1 cellular context compared by ENCODE assay signal in the genomic region with DNA sequence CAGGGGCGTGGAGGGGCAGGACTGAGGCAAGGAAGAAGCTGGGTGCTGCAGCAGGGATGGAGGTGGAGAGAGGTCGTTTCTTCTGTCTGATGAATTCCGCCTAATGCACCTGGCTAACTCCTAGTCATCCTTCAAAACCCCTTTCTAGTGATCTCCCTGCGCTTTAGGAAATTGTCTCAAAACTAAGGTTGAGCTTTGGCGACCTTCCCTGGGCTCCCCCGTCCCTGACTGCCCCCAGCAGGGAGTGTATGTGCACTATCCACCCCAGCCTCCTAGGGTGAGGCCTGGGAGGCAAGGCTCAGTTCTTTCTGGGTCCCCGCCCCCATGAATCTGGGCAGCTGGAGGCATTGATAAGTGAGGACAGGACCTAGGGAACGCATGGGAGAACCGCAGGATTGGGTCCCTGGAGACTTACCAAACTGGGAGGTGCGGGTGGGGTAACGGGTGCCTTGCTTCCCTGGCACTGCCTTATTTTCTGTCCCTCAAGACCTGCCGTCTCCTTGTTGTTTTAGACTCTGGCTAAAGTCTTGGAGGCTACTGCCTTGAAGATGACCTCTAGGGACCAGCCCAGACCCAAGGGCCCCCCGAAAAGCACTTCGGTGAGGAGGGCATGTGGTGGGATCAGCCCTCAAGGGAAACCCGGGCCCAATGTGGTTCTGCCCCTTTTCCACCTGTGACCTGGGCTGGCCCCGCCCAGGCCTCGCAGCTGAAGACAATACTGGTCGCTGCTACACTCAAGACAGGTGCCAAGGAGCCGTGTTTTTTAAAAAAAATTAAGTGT.
TF ChIP-seq lines count a peak whose summit lies in the region.

No MANE protein-coding gene starts in this region.

TF ChIP-seq in K562, 482 proteins besides CTCF, POLR2A, EP300 and RAD21 (continued from another document):
- TF ChIP-seq, protein P1, sequence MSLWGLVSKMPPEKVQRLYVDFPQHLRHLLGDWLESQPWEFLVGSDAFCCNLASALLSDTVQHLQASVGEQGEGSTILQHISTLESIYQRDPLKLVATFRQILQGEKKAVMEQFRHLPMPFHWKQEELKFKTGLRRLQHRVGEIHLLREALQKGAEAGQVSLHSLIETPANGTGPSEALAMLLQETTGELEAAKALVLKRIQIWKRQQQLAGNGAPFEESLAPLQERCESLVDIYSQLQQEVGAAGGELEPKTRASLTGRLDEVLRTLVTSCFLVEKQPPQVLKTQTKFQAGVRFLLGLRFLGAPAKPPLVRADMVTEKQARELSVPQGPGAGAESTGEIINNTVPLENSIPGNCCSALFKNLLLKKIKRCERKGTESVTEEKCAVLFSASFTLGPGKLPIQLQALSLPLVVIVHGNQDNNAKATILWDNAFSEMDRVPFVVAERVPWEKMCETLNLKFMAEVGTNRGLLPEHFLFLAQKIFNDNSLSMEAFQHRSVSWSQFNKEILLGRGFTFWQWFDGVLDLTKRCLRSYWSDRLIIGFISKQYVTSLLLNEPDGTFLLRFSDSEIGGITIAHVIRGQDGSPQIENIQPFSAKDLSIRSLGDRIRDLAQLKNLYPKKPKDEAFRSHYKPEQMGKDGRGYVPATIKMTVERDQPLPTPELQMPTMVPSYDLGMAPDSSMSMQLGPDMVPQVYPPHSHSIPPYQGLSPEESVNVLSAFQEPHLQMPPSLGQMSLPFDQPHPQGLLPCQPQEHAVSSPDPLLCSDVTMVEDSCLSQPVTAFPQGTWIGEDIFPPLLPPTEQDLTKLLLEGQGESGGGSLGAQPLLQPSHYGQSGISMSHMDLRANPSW (CRISPR knock-in tag; IDR thresholded peaks at IDR 0.05) = no peak
- TF ChIP-seq CSDE1 (IDR thresholded peaks at IDR 0.05) (no peak), GTF2F1 (IDR thresholded peaks at IDR 0.05; ENCODE audit: low read depth, low read length) (no peak), IRF2 (CRISPR knock-in tag; IDR thresholded peaks at IDR 0.05) (no peak), SNRNP70 (optimal IDR thresholded peaks at IDR 0.05; ENCODE audit: low read depth, low read length) (no peak), MIER1 (IDR thresholded peaks at IDR 0.05; ENCODE audit: low read depth) (no peak), CREM (IDR thresholded peaks at IDR 0.05; ENCODE audit: low read depth) (no peak), CBFB (CRISPR knock-in tag; IDR thresholded peaks at IDR 0.05) (no peak), EP400 (IDR thresholded peaks at IDR 0.05) (0 out of 2 replicates have a peak, but pooled peaks have one; percentile 11), ZFP36 (IDR thresholded peaks at IDR 0.05; ENCODE audit: low read depth, low read length, partially characterized antibody) (no peak), HNRNPL (IDR thresholded peaks at IDR 0.05; ENCODE audit: low read depth, low read length) (no peak), CBFA2T2 (conservative IDR thresholded peaks at IDR 0.05) (peak; percentile 68), MTA2 (IDR thresholded peaks at IDR 0.05; ENCODE audit: low read depth) (peak; percentile 47), RBBP5 (IDR thresholded peaks at IDR 0.05; ENCODE audit: borderline replicate concordance, insufficient read depth, low read length, poor library complexity, severe bottlenecking) (peak; percentile 21), MAZ (CRISPR knock-in tag; conservative IDR thresholded peaks at IDR 0.05 in 1 of 2, IDR thresholded peaks at IDR 0.05 in 1 of 2) (no peak), ZNF668 (CRISPR knock-in tag; IDR thresholded peaks at IDR 0.05) (no peak), MCM2 (IDR thresholded peaks at IDR 0.05; ENCODE audit: low read depth) (no peak), ZNF644 (tag; IDR thresholded peaks at IDR 0.05; ENCODE audit: low read depth) (no peak), HMGN3 (IDR thresholded peaks at IDR 0.05; ENCODE audit: borderline replicate concordance, extremely low read depth, insufficient read length, low read depth, low read length) (no peak), NFATC3 (IDR thresholded peaks at IDR 0.05) (no peak), NR2C2 (CRISPR knock-in tag; IDR thresholded peaks at IDR 0.05) (no peak), NR2C2 (tag; IDR thresholded peaks at IDR 0.05) (peak; percentile 88), ZNF224 (CRISPR knock-in tag; IDR thresholded peaks at IDR 0.05) (no peak), HDAC1 (IDR thresholded peaks at IDR 0.05) (peak in 1 of 2 experiments; percentile 64; a peak in 2 of 4 replicates), ZNF12 (CRISPR knock-in tag; IDR thresholded peaks at IDR 0.05) (0 out of 2 replicates have a peak, but pooled peaks have one; percentile 32), RBM39 (optimal IDR thresholded peaks at IDR 0.05; ENCODE audit: low read depth, low read length) (no peak), NCOA2 (IDR thresholded peaks at IDR 0.05; ENCODE audit: partially characterized antibody in 2 of 2) (no peak), TAL1 (IDR thresholded peaks at IDR 0.05) (peak; percentile 68), ZBTB7A (IDR thresholded peaks at IDR 0.05; ENCODE audit: borderline replicate concordance, control insufficient read depth, low read depth, low read length) (peak; percentile 59; the same call in 1 of the 2 replicates), BRCA1 (IDR thresholded peaks at IDR 0.05) (no peak), BRCA1 (CRISPR knock-in tag; IDR thresholded peaks at IDR 0.05) (no peak), PCBP1 (IDR thresholded peaks at IDR 0.05; ENCODE audit: low read depth, low read length, poor library complexity, severe bottlenecking) (no peak), FOXJ2 (tag; IDR thresholded peaks at IDR 0.05) (no peak), NFIC (IDR thresholded peaks at IDR 0.05) (peak; percentile 39; the same call in 1 of the 2 replicates), ZNF436 (CRISPR knock-in tag; IDR thresholded peaks at IDR 0.05) (no peak), SNIP1 (IDR thresholded peaks at IDR 0.05; ENCODE audit: low read depth) (no peak)
- TF ChIP-seq, protein P2, sequence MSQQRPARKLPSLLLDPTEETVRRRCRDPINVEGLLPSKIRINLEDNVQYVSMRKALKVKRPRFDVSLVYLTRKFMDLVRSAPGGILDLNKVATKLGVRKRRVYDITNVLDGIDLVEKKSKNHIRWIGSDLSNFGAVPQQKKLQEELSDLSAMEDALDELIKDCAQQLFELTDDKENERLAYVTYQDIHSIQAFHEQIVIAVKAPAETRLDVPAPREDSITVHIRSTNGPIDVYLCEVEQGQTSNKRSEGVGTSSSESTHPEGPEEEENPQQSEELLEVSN (IDR thresholded peaks at IDR 0.05; ENCODE audit: borderline replicate concordance in 1 of 2, extremely low read depth in 1 of 2, insufficient read depth in 1 of 2, insufficient read length in 1 of 2, low read depth in 1 of 2, low read length in 1 of 2, poor library complexity in 1 of 2, severe bottlenecking in 1 of 2) = no peak
- TF ChIP-seq, protein P3, sequence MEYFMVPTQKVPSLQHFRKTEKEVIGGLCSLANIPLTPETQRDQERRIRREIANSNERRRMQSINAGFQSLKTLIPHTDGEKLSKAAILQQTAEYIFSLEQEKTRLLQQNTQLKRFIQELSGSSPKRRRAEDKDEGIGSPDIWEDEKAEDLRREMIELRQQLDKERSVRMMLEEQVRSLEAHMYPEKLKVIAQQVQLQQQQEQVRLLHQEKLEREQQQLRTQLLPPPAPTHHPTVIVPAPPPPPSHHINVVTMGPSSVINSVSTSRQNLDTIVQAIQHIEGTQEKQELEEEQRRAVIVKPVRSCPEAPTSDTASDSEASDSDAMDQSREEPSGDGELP (CRISPR knock-in tag; IDR thresholded peaks at IDR 0.05; ENCODE audit: borderline replicate concordance) = peak; percentile 30; the same call in 1 of the 2 replicates
- TF ChIP-seq, protein P4, sequence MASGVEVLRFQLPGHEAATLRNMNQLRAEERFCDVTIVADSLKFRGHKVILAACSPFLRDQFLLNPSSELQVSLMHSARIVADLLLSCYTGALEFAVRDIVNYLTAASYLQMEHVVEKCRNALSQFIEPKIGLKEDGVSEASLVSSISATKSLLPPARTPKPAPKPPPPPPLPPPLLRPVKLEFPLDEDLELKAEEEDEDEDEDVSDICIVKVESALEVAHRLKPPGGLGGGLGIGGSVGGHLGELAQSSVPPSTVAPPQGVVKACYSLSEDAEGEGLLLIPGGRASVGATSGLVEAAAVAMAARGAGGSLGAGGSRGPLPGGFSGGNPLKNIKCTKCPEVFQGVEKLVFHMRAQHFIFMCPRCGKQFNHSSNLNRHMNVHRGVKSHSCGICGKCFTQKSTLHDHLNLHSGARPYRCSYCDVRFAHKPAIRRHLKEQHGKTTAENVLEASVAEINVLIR (CRISPR knock-in tag; IDR thresholded peaks at IDR 0.05) = no peak
- TF ChIP-seq, protein P5, sequence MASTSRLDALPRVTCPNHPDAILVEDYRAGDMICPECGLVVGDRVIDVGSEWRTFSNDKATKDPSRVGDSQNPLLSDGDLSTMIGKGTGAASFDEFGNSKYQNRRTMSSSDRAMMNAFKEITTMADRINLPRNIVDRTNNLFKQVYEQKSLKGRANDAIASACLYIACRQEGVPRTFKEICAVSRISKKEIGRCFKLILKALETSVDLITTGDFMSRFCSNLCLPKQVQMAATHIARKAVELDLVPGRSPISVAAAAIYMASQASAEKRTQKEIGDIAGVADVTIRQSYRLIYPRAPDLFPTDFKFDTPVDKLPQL (IDR thresholded peaks at IDR 0.05; ENCODE audit: extremely low read depth, insufficient read length) = no peak
